16 cellular contexts compared by ENCODE assay signal in the genomic region with DNA sequence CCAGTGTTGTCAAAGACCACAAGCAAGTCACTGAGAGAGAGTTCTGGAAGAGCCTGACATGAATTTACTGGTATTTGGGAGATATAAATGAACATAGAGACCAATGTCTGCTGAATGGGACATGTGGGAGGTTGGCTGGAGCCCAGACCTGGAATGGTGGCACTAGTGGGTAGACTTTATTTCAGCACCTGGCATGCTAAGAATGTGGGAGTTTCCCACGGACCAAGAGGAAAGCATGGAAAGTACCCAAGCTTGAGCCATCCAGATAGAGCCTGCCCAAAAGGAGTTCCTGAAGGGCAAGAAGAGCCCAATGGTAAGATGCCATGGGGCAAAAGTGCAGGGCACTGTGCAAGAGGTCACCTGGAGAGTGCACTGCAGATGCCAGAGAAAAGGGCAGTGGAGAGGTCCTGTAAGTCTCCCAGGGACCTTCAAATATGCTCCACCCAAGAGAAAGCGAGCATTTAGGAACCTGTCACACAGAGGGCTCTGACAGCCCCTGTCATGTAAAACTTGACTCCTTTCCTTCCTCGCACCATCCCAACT. TPM values are rescaled to one million over a fixed set of nuclear protein-coding genes. Genes with fewer than 3 reads are reported as not detected.
A peak's percentile ranks its signal among the peaks of the same experiment; 100 is the strongest.
DNase-seq lines count a peak whose midpoint lies in the region; ATAC-seq, FAIRE-seq and TF ChIP-seq lines count a peak whose summit lies in the region.
"Had no signal": no experiment of that assay in that cellular context is flagged by ENCODE, and none has a peak within 500 bp of the region (broad histone marks: within the 10 kb centered on the region; RNA-seq: fewer than 3 reads in every experiment).

No MANE protein-coding gene starts in this region.

- peaks cover 0 to 1% (median 0%) of the 10 kb centered on the region in 8 donors for H3K9me3 Mint-ChIP-seq in CD4-positive, alpha-beta memory T cell
- H3K9me3 Mint-ChIP-seq: CD4-positive, alpha-beta T cell had no signal

- POLR2A ChIA-PET in K562 (lab: Yijun Ruan, JAX): interaction anchor here (1.0 kb wide), 1 partner anchor 9 kb away, joined by 4 read pairs; no protein-coding TSS in a partner anchor
- POLR2A ChIA-PET in CD4-positive, alpha-beta memory T cell (lab: Charles Lee; ENCODE audit: partially characterized antibody): interaction anchor here (0.7 kb wide), 1 partner anchor 695 kb away, joined by 3 read pairs; no protein-coding TSS in a partner anchor
- POLR2A ChIA-PET in HEK293T (lab: Yijun Ruan, JAX): no interaction called here

- no peak for TF ChIP-seq CTCF in heart left ventricle (IDR thresholded peaks at IDR 0.05)
- no peak for TF ChIP-seq CTCF in K562 (IDR thresholded peaks at IDR 0.05 in 2 of 3, conservative IDR thresholded peaks at IDR 0.05 in 1 of 3; ENCODE audit: insufficient read depth in 2 of 3, low read depth in 1 of 3, low read length in 3 of 3)

- no peak overlapping the region for H3K9ac ChIP-seq in K562 (ENCODE audit: insufficient read depth in 1 of 2, low read depth in 2 of 2, low read length in 2 of 2)
- H3K9ac ChIP-seq in trophoblast cell (ENCODE audit: low read length): no peak overlapping the region

- H4K8ac ChIP-seq in trophoblast cell (ENCODE audit: low read depth, low read length): no peak overlapping the region

- peak overlapping the region in 3 of 7 donors; percentile 48 to 62 (median 62) for H3K27ac Mint-ChIP-seq in CD4-positive, alpha-beta memory T cell
- H3K27ac Mint-ChIP-seq: CD4-positive, alpha-beta T cell had no signal

- no peak overlapping the region for H2BK5ac ChIP-seq in trophoblast cell (ENCODE audit: low read depth, low read length, poor library complexity)

- H4K91ac ChIP-seq in trophoblast cell (ENCODE audit: low read depth, low read length): no peak overlapping the region

- no peaks in the 10 kb centered on the region for H3K4me1 Mint-ChIP-seq in CD4-positive, alpha-beta memory T cell

- no peak overlapping the region for H3K18ac ChIP-seq in trophoblast cell (ENCODE audit: low read length)

- no peak overlapping the region for H3K4me2 ChIP-seq in K562 (ENCODE audit: insufficient read depth, low read length)
- no peak overlapping the region for H3K4me2 ChIP-seq in trophoblast cell (ENCODE audit: low read length)

- no peak overlapping the region for H2BK120ac ChIP-seq in trophoblast cell (ENCODE audit: insufficient read depth, low read length, poor library complexity)

- WGBS in heart left ventricle, 4 donors: 62 to 80% (median 76%) methylated on average over 3 of the region's 3 CpGs
- 67% methylated on average over 3 of the region's 3 CpGs for WGBS in K562 (ENCODE audit: insufficient coverage, low coverage, missing lambda C conversion rate)
- no CpG with 5 or more reads among the region's 3 CpGs for WGBS in trophoblast cell (ENCODE audit: extremely low coverage, insufficient coverage, insufficient read length)

- ATAC-seq in Right ventricle myocardium superior (ENCODE audit: poor library complexity) (no peak), heart left ventricle (no peak), K562 (no peak), GM18517 (IDR thresholded peaks at IDR 0.05; ENCODE audit: unreplicated experiment) (no peak)

- no peaks in the 10 kb centered on the region for H3K79me1 ChIP-seq in trophoblast cell (ENCODE audit: low read length)

- TF ChIP-seq EP300 in K562 (IDR thresholded peaks at IDR 0.05; ENCODE audit: low read length): no peak

- H4K12ac ChIP-seq in trophoblast cell (ENCODE audit: low read depth, low read length): no peak overlapping the region

- no peaks in the 10 kb centered on the region for H3K9me1 ChIP-seq in K562 (ENCODE audit: control insufficient read depth, insufficient read depth, low read length)

- no peak overlapping the region for H3K23ac ChIP-seq in trophoblast cell (ENCODE audit: low read length)

- no peak for FAIRE-seq in K562 (lab: Jason Lieb, UNC)

- intact Hi-C loops in Right ventricle myocardium superior (cut with DNase I) (no loop called here), heart left ventricle (cut with DNase I) (no loop called here), K562 (cut with micrococcal nuclease) (no loop called here)
- intact Hi-C loops in CD4-positive, alpha-beta memory T cell (cut with micrococcal nuclease): no loop called here

- no peak overlapping the region for H2AK5ac ChIP-seq in trophoblast cell (ENCODE audit: low read length)

- in situ Hi-C loops in K562 (cut with MboI): no loop called here

- CTCF ChIA-PET in K562 (lab: Yijun Ruan, JAX; ENCODE audit: low intra/inter-chr PET ratio) (no interaction called here), HEK293T (lab: Yijun Ruan, JAX) (no interaction called here)
- CTCF ChIA-PET in CD4-positive, alpha-beta memory T cell (lab: Charles Lee; ENCODE audit: partially characterized antibody): interaction anchor here (1.3 kb wide), 1 partner anchor 27 kb away, joined by 3 read pairs; no protein-coding TSS in a partner anchor

- no peak overlapping the region for H3K4me3 Mint-ChIP-seq in CD4-positive, alpha-beta memory T cell
- H3K4me3 Mint-ChIP-seq: CD4-positive, alpha-beta T cell had no signal

- peak; percentile 4 for DNase-seq in Right ventricle myocardium superior
- DNase-seq in heart left ventricle: no peak
- DNase-seq in K562 (ENCODE audit: extremely low read depth in 1 of 4, low spot score in 3 of 4): no peak
- DNase-seq in myocyte (ENCODE audit: low read depth): peak; percentile 46
- DNase-seq in CD4-positive, alpha-beta memory T cell: no peak
- DNase-seq in HEK293T (ENCODE audit: extremely low spot score): no peak
- DNase-seq in trophoblast cell: no peak
- DNase-seq: CD4-positive, alpha-beta T cell; GF-D8; H7; Kasumi-1; NCI-H1436; NCI-H2029 treated with DMSO at 0.1 percent for 48 hours; NCI-H510A treated with DMSO at 0.1 percent for 48 hours; SIG-M5 had no signal

- H3K36me3 Mint-ChIP-seq in CD4-positive, alpha-beta memory T cell: peaks cover 10 to 16% of the 10 kb centered on the region in 2 donors

- no peaks in the 10 kb centered on the region for H3K27me3 Mint-ChIP-seq in CD4-positive, alpha-beta memory T cell
- H3K27me3 Mint-ChIP-seq: CD4-positive, alpha-beta T cell had no signal

- no peaks in the 10 kb centered on the region for H3K9me3 ChIP-seq in heart left ventricle
- H3K9me3 ChIP-seq in K562 (replicated peaks; ENCODE audit: control insufficient read depth, insufficient read depth, low read depth, low read length): no peaks in the 10 kb centered on the region
- no peaks in the 10 kb centered on the region for H3K9me3 ChIP-seq in CD4-positive, alpha-beta memory T cell (ENCODE audit: control insufficient read depth in 1 of 2, low read length in 2 of 2)
- no peaks in the 10 kb centered on the region for H3K9me3 ChIP-seq in trophoblast cell (ENCODE audit: insufficient read depth, low read depth, low read length)

- H3K4me3 ChIP-seq in heart left ventricle (no peak overlapping the region), K562 (no peak overlapping the region), trophoblast cell (ENCODE audit: low read depth, low read length) (no peak overlapping the region)
- no peak overlapping the region for H3K4me3 ChIP-seq in CD4-positive, alpha-beta memory T cell (ENCODE audit: low read length in 2 of 2)

- H3K79me2 ChIP-seq in K562 (ENCODE audit: control insufficient read depth, insufficient read depth, low read length) (no peaks in the 10 kb centered on the region), trophoblast cell (ENCODE audit: control insufficient read depth, insufficient read depth, low read length, poor library complexity) (no peaks in the 10 kb centered on the region)

- H3K36me3 ChIP-seq in heart left ventricle: peaks cover 0 to 15% (median 10%) of the 10 kb centered on the region in 9 donors
- H3K36me3 ChIP-seq in K562 (ENCODE audit: control insufficient read depth, insufficient read depth, low read length): peaks cover 11% of the 10 kb centered on the region; the same call in 1 of the 3 replicates
- H3K36me3 ChIP-seq in CD4-positive, alpha-beta memory T cell (ENCODE audit: insufficient read depth, low read length): no peaks in the 10 kb centered on the region
- peaks cover 2% of the 10 kb centered on the region in 2 experiments for H3K36me3 ChIP-seq in trophoblast cell (ENCODE audit: control insufficient read depth in 1 of 2, insufficient read depth in 2 of 2, low read length in 2 of 2)

- no peak for TF ChIP-seq RAD21 in K562 (CRISPR knock-in tag; conservative IDR thresholded peaks at IDR 0.05 in 1 of 2, IDR thresholded peaks at IDR 0.05 in 1 of 2)

- no peak overlapping the region for H2AFZ ChIP-seq in K562 (ENCODE audit: low read depth, low read length)
- H2AFZ ChIP-seq in trophoblast cell (ENCODE audit: insufficient read depth, low read length, poor library complexity): no peak overlapping the region

- no peaks in the 10 kb centered on the region for H4K20me1 ChIP-seq in K562 (replicated peaks; ENCODE audit: control insufficient read depth, insufficient read depth, low read length)

- BruUV-seq in K562 (replicated peaks; lab: Mats Ljungman, UMichigan): no TSS peak

- H3K27me3 ChIP-seq in heart left ventricle (no peaks in the 10 kb centered on the region), K562 (ENCODE audit: control insufficient read depth in 2 of 2, insufficient read depth in 2 of 2, low read length in 2 of 2) (no peaks in the 10 kb centered on the region), trophoblast cell (ENCODE audit: insufficient read depth, low read length) (no peaks in the 10 kb centered on the region)
- no peaks in the 10 kb centered on the region for H3K27me3 ChIP-seq in CD4-positive, alpha-beta memory T cell (ENCODE audit: insufficient read depth, low read length)

- H3K4me1 ChIP-seq in heart left ventricle: peaks cover 0 to 29% (median 4%) of the 10 kb centered on the region in 12 donors
- peaks cover 0 to 15% of the 10 kb centered on the region in 2 experiments; a peak in 2 of 5 replicates for H3K4me1 ChIP-seq in K562 (replicated peaks in 1 of 2; ENCODE audit: control insufficient read depth in 2 of 2, insufficient read depth in 2 of 2, low read length in 2 of 2)
- no peaks in the 10 kb centered on the region for H3K4me1 ChIP-seq in CD4-positive, alpha-beta memory T cell (ENCODE audit: insufficient read depth, low read length)
- H3K4me1 ChIP-seq in trophoblast cell (ENCODE audit: control insufficient read depth in 1 of 2, insufficient read depth in 2 of 2, low read length in 2 of 2): no peaks in the 10 kb centered on the region

- no peak overlapping the region for H3K4ac ChIP-seq in trophoblast cell (ENCODE audit: low read depth, low read length)

- TF ChIP-seq POLR2A in heart left ventricle (IDR thresholded peaks at IDR 0.05) (no peak), K562 (conservative IDR thresholded peaks at IDR 0.05) (no peak)

- H3K27ac ChIP-seq in heart left ventricle (no peak overlapping the region), K562 (ENCODE audit: extremely low read depth, low read depth, low read length) (no peak overlapping the region), trophoblast cell (ENCODE audit: low read depth, low read length) (no peak overlapping the region)
- no peak overlapping the region for H3K27ac ChIP-seq in CD4-positive, alpha-beta memory T cell (ENCODE audit: low read depth, low read length)

- no peak overlapping the region for H3K14ac ChIP-seq in trophoblast cell (ENCODE audit: low read length)

- no peak overlapping the region for H2BK12ac ChIP-seq in trophoblast cell (ENCODE audit: low read length)

RNA-seq across cellular contexts. Expression of a gene that starts 8.1 kb away (rescaled TPM):
- total RNA-seq in Right ventricle myocardium superior (12.4 TPM), heart left ventricle (10 to 100 TPM; 10.9 to 30.3 (median 14.3) TPM), K562 (2014; rRNA removed) (12.3 and 15.6 TPM in 2 replicates), K562 (2014; rRNA removed; fragmentation: Illumina TruSeq; extraction: Trizol) (5.1 and 6.9 TPM in 2 replicates), K562 (2015; rRNA removed; fragmentation: Illumina TruSeq; extraction: Trizol) (10.6 and 10.7 TPM in 2 replicates), K562 (2021) (22.7 and 26.4 TPM in 2 replicates), myocyte (17.3 and 21.5 TPM in 2 replicates)
- polyA plus RNA-seq in heart left ventricle (10 to 100 TPM in 1 of 2 donors, 1 to 10 TPM in 1; 6.9 to 11.1 TPM), K562 (2011; rRNA removed) (9.0 and 16.9 TPM in 2 replicates), K562 (2014; fragmentation: Illumina TruSeq; extraction: Trizol) (11.5 and 14.4 TPM in 2 replicates), K562 (2014; fragmentation: Nextera tagmentation; extraction: Ambion mirVana) (under 1 TPM; 0.13 to 0.21 TPM), K562 (2014; rRNA removed) (12.8 and 13.2 TPM in 2 replicates)
- 31.3 and 87.1 TPM in 2 replicates for total RNA-seq in K562 (2011; cell fraction: chromatin; rRNA removed; ENCODE audit: low replicate concordance)
- 63.7 and 79.5 TPM in 2 replicates for total RNA-seq in K562 (2011; cell fraction: nucleolus; rRNA removed)
- total RNA-seq in K562 (2011; cell fraction: nucleoplasm; rRNA removed): 34.4 and 45.7 TPM in 2 replicates
- polyA plus RNA-seq in K562 (2011; cell fraction: cytosol; rRNA removed): 18.6 and 24.5 TPM in 2 replicates
- 32.1 and 47.9 TPM in 2 replicates for polyA plus RNA-seq in K562 (2011; cell fraction: nucleus; rRNA removed)
- polyA plus RNA-seq in K562 (2012): 14.2 and 25.5 TPM in 2 replicates
- polyA minus RNA-seq in K562 (2011; rRNA and poly(A)+ RNA removed): 15.5 and 16.2 TPM in 2 replicates
- polyA minus RNA-seq in K562 (2011; cell fraction: cytosol; rRNA and poly(A)+ RNA removed): 19.1 and 23.9 TPM in 2 replicates
- polyA minus RNA-seq in K562 (2011; cell fraction: nucleus; rRNA and poly(A)+ RNA removed): 33.4 and 47.0 TPM in 2 replicates
- polyA plus RNA-seq in myocyte (2012): 16.8 TPM
- total RNA-seq in CD4-positive, alpha-beta memory T cell: 10 to 100 TPM; 39.2 to 39.3 TPM
- polyA plus RNA-seq in CD4-positive, alpha-beta memory T cell: 1 to 10 TPM in 1 of 2 donors, under 1 TPM in 1; 0.36 to 1.3 TPM
- polyA plus RNA-seq in trophoblast cell (2013): 17.2 and 18.9 TPM in 2 replicates

RNA-seq across cellular contexts. Expression of a gene that starts 19.5 kb away (rescaled TPM):
- total RNA-seq in Right ventricle myocardium superior (138 TPM), heart left ventricle (100 to 1,000 TPM; 127 to 181 (median 138) TPM), K562 (2014; rRNA removed) (298 and 306 TPM in 2 replicates), K562 (2014; rRNA removed; fragmentation: Illumina TruSeq; extraction: Trizol) (322 and 353 TPM in 2 replicates), K562 (2015; rRNA removed; fragmentation: Illumina TruSeq; extraction: Trizol) (291 and 295 TPM in 2 replicates), K562 (2021) (243 and 255 TPM in 2 replicates), myocyte (144 and 179 TPM in 2 replicates)
- polyA plus RNA-seq in heart left ventricle (100 to 1,000 TPM; 205 to 231 TPM), K562 (2011; rRNA removed) (298 and 324 TPM in 2 replicates), K562 (2014; fragmentation: Illumina TruSeq; extraction: Trizol) (283 and 307 TPM in 2 replicates), K562 (2014; fragmentation: Nextera tagmentation; extraction: Ambion mirVana) (100 to 1,000 TPM; 194 to 243 TPM), K562 (2014; rRNA removed) (302 and 313 TPM in 2 replicates)
- 204 and 285 TPM in 2 replicates for total RNA-seq in K562 (2011; cell fraction: chromatin; rRNA removed; ENCODE audit: low replicate concordance)
- 154 and 177 TPM in 2 replicates for total RNA-seq in K562 (2011; cell fraction: nucleolus; rRNA removed)
- 184 and 195 TPM in 2 replicates for total RNA-seq in K562 (2011; cell fraction: nucleoplasm; rRNA removed)
- 395 and 420 TPM in 2 replicates for polyA plus RNA-seq in K562 (2011; cell fraction: cytosol; rRNA removed)
- polyA plus RNA-seq in K562 (2011; cell fraction: nucleus; rRNA removed): 143 and 175 TPM in 2 replicates
- polyA plus RNA-seq in K562 (2012): 260 and 366 TPM in 2 replicates
- polyA minus RNA-seq in K562 (2011; rRNA and poly(A)+ RNA removed): 332 and 377 TPM in 2 replicates
- 124 and 136 TPM in 2 replicates for polyA minus RNA-seq in K562 (2011; cell fraction: cytosol; rRNA and poly(A)+ RNA removed)
- polyA minus RNA-seq in K562 (2011; cell fraction: nucleus; rRNA and poly(A)+ RNA removed): 48.2 and 62.2 TPM in 2 replicates
- 261 TPM for polyA plus RNA-seq in myocyte (2012)
- total RNA-seq in CD4-positive, alpha-beta memory T cell: 100 to 1,000 TPM; 143 to 151 TPM
- 100 to 1,000 TPM; 242 to 380 TPM for polyA plus RNA-seq in CD4-positive, alpha-beta memory T cell
- 164 and 168 TPM in 2 replicates for polyA plus RNA-seq in trophoblast cell (2013)

RNA-seq across cellular contexts. Expression of a gene that starts 53.2 kb away (rescaled TPM):
- total RNA-seq in Right ventricle myocardium superior (41.0 TPM), heart left ventricle (10 to 100 TPM; 34.9 to 76.0 (median 49.8) TPM), K562 (2014; rRNA removed) (45.1 and 62.4 TPM in 2 replicates), K562 (2014; rRNA removed; fragmentation: Illumina TruSeq; extraction: Trizol) (20.5 and 27.9 TPM in 2 replicates), K562 (2015; rRNA removed; fragmentation: Illumina TruSeq; extraction: Trizol) (30.1 and 32.8 TPM in 2 replicates), K562 (2021) (51.8 and 54.3 TPM in 2 replicates), myocyte (52.4 and 59.5 TPM in 2 replicates)
- polyA plus RNA-seq in heart left ventricle (10 to 100 TPM; 17.4 to 41.2 TPM), K562 (2011; rRNA removed) (65.4 and 78.3 TPM in 2 replicates), K562 (2014; fragmentation: Illumina TruSeq; extraction: Trizol) (55.8 and 58.0 TPM in 2 replicates), K562 (2014; fragmentation: Nextera tagmentation; extraction: Ambion mirVana) (1 to 10 TPM; 3.1 to 8.9 TPM), K562 (2014; rRNA removed) (45.9 and 67.2 TPM in 2 replicates)
- 172 and 273 TPM in 2 replicates for total RNA-seq in K562 (2011; cell fraction: chromatin; rRNA removed; ENCODE audit: low replicate concordance)
- 144 and 147 TPM in 2 replicates for total RNA-seq in K562 (2011; cell fraction: nucleolus; rRNA removed)
- total RNA-seq in K562 (2011; cell fraction: nucleoplasm; rRNA removed): 134 and 144 TPM in 2 replicates
- polyA plus RNA-seq in K562 (2011; cell fraction: cytosol; rRNA removed): 75.5 and 76.8 TPM in 2 replicates
- polyA plus RNA-seq in K562 (2011; cell fraction: nucleus; rRNA removed): 206 and 207 TPM in 2 replicates
- polyA plus RNA-seq in K562 (2012): 38.3 and 59.7 TPM in 2 replicates
- 89.6 and 112 TPM in 2 replicates for polyA minus RNA-seq in K562 (2011; rRNA and poly(A)+ RNA removed)
- polyA minus RNA-seq in K562 (2011; cell fraction: cytosol; rRNA and poly(A)+ RNA removed): 33.2 and 48.9 TPM in 2 replicates
- polyA minus RNA-seq in K562 (2011; cell fraction: nucleus; rRNA and poly(A)+ RNA removed): 41.1 and 46.8 TPM in 2 replicates
- polyA plus RNA-seq in myocyte (2012): 56.8 TPM
- 10 to 100 TPM; 87.2 to 97.4 TPM for total RNA-seq in CD4-positive, alpha-beta memory T cell
- 10 to 100 TPM; 56.6 to 68.8 TPM for polyA plus RNA-seq in CD4-positive, alpha-beta memory T cell
- 32.5 and 35.5 TPM in 2 replicates for polyA plus RNA-seq in trophoblast cell (2013)

Comparison
In these comparisons a context has a peak if more than half of its experiments do, and no peak if none do; other contexts are left out.
1. DNase-seq: peak in Right ventricle myocardium superior (single experiment) and myocyte (single experiment); none in heart left ventricle (0 of 5), K562 (0 of 4), CD4-positive, alpha-beta memory T cell (0 of 5), HEK293T (single experiment) and trophoblast cell (0 of 2).